ENCODE assay signal across 15 cellular contexts in the genomic region with DNA sequence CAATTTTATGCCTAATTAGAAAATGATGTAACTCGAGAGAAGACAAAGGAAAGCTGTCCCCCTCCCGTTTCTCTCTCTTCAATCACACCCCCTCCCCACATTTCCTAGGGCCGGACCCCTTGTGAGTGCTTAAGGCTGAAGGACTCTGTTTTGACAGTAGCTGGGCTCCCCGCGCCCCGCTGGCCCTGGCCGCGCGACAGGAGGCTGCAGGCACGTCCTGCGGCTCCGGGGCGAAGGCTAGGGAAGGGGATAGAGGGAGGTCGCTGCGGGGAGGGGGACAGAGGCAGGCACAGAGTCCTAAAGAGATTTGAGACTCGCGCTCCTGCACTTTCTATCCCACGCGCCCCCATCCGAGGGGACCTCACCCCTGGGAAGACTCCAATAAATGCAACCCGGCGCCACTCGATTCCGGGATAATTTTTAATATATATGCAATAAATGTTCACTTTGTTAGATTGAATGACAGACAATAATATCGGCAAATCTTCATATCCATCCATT.
"Had no signal": no experiment of that assay in that cellular context is flagged by ENCODE, and none has a peak within 500 bp of the region (broad histone marks: within the 10 kb centered on the region; RNA-seq: fewer than 3 reads in every experiment).

No MANE protein-coding gene starts in this region.

- DNase-seq: activated CD4-positive, alpha-beta T cell treated with anti-CD3 and anti-CD28 coated beads, Interleukin-2, amount 50 U/mL, for 1 hour; central memory CD4-positive, alpha-beta T cell; effector memory CD4-positive, alpha-beta T cell; T-helper 17 cell had no signal

- H3K4me3 Mint-ChIP-seq: activated naive CD4-positive, alpha-beta T cell treated with anti-CD3 and anti-CD28 coated beads, Interleukin-2, amount 50 U/mL, for 24 hours; memory B cell; T-helper 17 cell had no signal

- H3K27ac Mint-ChIP-seq: activated naive CD4-positive, alpha-beta T cell treated with anti-CD3 and anti-CD28 coated beads, Interleukin-2, amount 50 U/mL, for 24 hours; activated T-helper 2 cell treated with anti-CD3 and anti-CD28 coated beads, Interferon-gamma antibody, Interleukin-2, Interleukin-4, amounts not matched to agents 10 μg/mL and 5 μg/mL and 100 μg/mL, durations not matched to agents 14 hours and 24 hours and 36 hours; memory B cell; nephron; T-helper 17 cell had no signal

- H3K27ac ChIP-seq: coronary artery, epithelial cell of prostate, gastroesophageal sphincter, parathyroid adenoma, skin epidermis, vagina had no signal

- H3K4me3 ChIP-seq: coronary artery, gastroesophageal sphincter, skin epidermis, vagina had no signal

- H3K36me3 ChIP-seq: gastroesophageal sphincter, vagina had no signal

- H3K9me3 Mint-ChIP-seq: activated naive CD4-positive, alpha-beta T cell treated with anti-CD3 and anti-CD28 coated beads, Interleukin-2, amount 50 U/mL, for 24 hours; activated T-helper 2 cell treated with anti-CD3 and anti-CD28 coated beads, Interferon-gamma antibody, Interleukin-2, Interleukin-4, amounts not matched to agents 10 μg/mL and 5 μg/mL and 100 μg/mL, durations not matched to agents 14 hours and 24 hours and 36 hours; memory B cell had no signal

- H2AFZ ChIP-seq: parathyroid adenoma had no signal

- H3K36me3 Mint-ChIP-seq: activated naive CD4-positive, alpha-beta T cell treated with anti-CD3 and anti-CD28 coated beads, Interleukin-2, amount 50 U/mL, for 24 hours; memory B cell had no signal

- H3K79me2 ChIP-seq: parathyroid adenoma had no signal

- H3K9me3 ChIP-seq: gastroesophageal sphincter, vagina had no signal

- H3K9ac ChIP-seq: parathyroid adenoma had no signal

- ATAC-seq: gastroesophageal sphincter, left lobe of liver, T-helper 17 cell had no signal
